1 cellular context compared by ENCODE assay signal in the genomic region with DNA sequence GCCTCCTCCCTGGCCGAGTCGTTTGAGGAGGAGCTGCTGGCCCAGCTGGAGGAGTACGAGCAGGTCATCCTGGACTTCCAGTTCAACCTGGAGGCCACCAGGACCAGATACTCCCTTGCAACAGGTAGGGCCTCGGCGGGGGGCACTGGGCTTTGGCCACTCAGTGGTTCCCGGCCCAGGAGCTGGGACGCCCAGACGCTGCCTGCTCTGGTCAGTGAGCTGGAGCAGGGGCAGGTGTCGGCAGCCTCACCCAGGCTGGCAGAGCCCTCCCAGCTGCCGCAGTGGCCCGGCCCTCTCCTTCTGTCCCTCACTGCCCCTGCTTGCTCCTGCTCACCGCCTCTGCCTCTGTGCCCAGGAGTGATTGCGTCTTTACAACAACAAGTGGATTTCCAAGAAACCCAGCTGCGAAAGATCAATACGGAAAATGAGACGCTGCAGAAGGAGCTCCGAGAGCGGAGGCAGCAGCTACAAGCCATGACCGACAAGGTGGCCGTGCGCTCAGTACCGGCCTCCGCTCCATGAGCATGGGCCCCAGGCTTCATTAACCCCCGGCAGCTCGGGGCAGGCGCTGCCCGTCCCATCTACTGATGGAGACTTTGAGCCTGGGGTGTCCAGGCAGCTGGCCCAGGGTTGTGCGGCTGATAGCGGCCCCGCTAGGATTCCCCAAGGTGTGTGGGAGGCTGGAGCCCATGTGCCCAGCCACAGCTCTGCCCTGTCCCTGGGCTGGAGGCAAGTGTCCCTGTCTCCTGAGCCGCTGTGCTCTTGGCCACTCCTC.
A peak's percentile ranks its signal among the peaks of the same experiment; 100 is the strongest.
TF ChIP-seq lines count a peak whose summit lies in the region.

No MANE protein-coding gene starts in this region.

TF ChIP-seq in K562, 482 proteins besides CTCF, POLR2A, EP300 and RAD21:
- 0 out of 2 replicates have a peak, but pooled peaks have one; percentile 20 for TF ChIP-seq POLR2G (IDR thresholded peaks at IDR 0.05; ENCODE audit: low read depth, low read length)
- no peak for TF ChIP-seq L3MBTL2 (IDR thresholded peaks at IDR 0.05)
TF ChIP-seq in K562: peak in this region for 1.
